ENCODE assay signal across 1 cellular context in the genomic region with DNA sequence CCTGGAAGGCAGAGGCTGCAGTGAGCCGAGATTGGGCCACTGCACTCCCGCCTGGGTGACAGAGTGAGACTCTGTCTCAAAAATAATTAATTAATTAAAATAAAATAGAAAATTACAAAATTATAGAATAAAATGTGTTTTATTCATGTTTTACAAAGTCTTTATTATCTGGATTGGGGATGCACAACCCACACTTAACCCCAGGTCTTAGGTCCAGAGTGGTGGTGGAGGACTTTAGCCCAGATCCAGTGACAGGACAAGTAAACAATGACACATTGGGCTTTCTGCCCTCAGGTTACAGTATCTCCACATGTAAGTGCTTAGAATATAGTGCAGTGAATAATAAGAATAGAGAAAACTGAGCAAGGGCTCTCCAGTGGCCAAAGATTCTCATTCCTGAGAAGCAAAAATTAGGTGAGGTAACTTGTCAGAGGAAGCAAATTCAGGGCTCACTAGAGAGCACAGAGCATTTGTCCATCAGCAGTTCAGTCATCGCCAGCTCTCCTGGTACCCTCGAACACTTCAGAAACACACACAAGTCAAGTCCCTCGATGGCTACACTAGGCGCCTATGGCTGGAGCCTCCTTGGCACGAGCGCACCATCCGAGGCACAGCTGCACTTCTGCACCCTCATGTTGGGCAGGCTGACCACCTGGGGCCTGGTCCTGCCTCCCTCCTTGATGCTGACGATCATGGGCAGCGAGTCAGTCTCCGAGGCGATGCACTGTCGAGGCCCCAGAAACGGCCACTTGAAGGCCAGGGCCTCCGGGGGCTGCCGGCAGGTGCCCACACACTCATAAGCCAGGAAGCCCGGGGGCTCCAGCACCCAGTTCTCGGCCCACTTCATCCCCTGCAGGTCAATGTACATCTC.
TF ChIP-seq lines count a peak whose summit lies in the region.

No MANE protein-coding gene starts in this region.

TF ChIP-seq in HepG2, 621 proteins besides CTCF, POLR2A, EP300 and RAD21 (continued from another document and continues in another):
- TF ChIP-seq, protein P1, sequence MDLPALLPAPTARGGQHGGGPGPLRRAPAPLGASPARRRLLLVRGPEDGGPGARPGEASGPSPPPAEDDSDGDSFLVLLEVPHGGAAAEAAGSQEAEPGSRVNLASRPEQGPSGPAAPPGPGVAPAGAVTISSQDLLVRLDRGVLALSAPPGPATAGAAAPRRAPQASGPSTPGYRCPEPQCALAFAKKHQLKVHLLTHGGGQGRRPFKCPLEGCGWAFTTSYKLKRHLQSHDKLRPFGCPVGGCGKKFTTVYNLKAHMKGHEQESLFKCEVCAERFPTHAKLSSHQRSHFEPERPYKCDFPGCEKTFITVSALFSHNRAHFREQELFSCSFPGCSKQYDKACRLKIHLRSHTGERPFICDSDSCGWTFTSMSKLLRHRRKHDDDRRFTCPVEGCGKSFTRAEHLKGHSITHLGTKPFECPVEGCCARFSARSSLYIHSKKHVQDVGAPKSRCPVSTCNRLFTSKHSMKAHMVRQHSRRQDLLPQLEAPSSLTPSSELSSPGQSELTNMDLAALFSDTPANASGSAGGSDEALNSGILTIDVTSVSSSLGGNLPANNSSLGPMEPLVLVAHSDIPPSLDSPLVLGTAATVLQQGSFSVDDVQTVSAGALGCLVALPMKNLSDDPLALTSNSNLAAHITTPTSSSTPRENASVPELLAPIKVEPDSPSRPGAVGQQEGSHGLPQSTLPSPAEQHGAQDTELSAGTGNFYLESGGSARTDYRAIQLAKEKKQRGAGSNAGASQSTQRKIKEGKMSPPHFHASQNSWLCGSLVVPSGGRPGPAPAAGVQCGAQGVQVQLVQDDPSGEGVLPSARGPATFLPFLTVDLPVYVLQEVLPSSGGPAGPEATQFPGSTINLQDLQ (CRISPR knock-in tag; IDR thresholded peaks at IDR 0.05) = no peak
- TF ChIP-seq NR1H2 (CRISPR knock-in tag; IDR thresholded peaks at IDR 0.05; ENCODE audit: borderline replicate concordance, low read depth) = no peak
- TF ChIP-seq, protein P2, sequence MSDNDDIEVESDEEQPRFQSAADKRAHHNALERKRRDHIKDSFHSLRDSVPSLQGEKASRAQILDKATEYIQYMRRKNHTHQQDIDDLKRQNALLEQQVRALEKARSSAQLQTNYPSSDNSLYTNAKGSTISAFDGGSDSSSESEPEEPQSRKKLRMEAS (IDR thresholded peaks at IDR 0.05) = peak; percentile 38
- TF ChIP-seq HCFC1 (IDR thresholded peaks at IDR 0.05; ENCODE audit: low read depth, low read length) = no peak
- peak; percentile 75 for TF ChIP-seq HNF4A (CRISPR knock-in tag; IDR thresholded peaks at IDR 0.05)
- TF ChIP-seq PCBP1 (IDR thresholded peaks at IDR 0.05; ENCODE audit: borderline replicate concordance, low read depth, low read length) = no peak
- no peak for TF ChIP-seq WIZ (CRISPR knock-in tag; IDR thresholded peaks at IDR 0.05)
- TF ChIP-seq MEF2D (CRISPR knock-in tag; IDR thresholded peaks at IDR 0.05) = no peak
- no peak for TF ChIP-seq ZNF256 (CRISPR knock-in tag; conservative IDR thresholded peaks at IDR 0.05)
- TF ChIP-seq ARNTL (CRISPR knock-in tag; IDR thresholded peaks at IDR 0.05) = no peak
- no peak for TF ChIP-seq CCDC6 (CRISPR knock-in tag; IDR thresholded peaks at IDR 0.05)
- TF ChIP-seq, protein P3, sequence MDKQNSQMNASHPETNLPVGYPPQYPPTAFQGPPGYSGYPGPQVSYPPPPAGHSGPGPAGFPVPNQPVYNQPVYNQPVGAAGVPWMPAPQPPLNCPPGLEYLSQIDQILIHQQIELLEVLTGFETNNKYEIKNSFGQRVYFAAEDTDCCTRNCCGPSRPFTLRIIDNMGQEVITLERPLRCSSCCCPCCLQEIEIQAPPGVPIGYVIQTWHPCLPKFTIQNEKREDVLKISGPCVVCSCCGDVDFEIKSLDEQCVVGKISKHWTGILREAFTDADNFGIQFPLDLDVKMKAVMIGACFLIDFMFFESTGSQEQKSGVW (CRISPR knock-in tag; IDR thresholded peaks at IDR 0.05; ENCODE audit: borderline replicate concordance) = no peak
- TF ChIP-seq ZNF430 (CRISPR knock-in tag; IDR thresholded peaks at IDR 0.05) = no peak
- no peak for TF ChIP-seq ISX (CRISPR knock-in tag; conservative IDR thresholded peaks at IDR 0.05)
- TF ChIP-seq ZNF329 (CRISPR knock-in tag; IDR thresholded peaks at IDR 0.05; ENCODE audit: low read depth) = no peak
- TF ChIP-seq ZNF570 (CRISPR knock-in tag; IDR thresholded peaks at IDR 0.05; ENCODE audit: borderline replicate concordance) = no peak
- TF ChIP-seq, protein P4, sequence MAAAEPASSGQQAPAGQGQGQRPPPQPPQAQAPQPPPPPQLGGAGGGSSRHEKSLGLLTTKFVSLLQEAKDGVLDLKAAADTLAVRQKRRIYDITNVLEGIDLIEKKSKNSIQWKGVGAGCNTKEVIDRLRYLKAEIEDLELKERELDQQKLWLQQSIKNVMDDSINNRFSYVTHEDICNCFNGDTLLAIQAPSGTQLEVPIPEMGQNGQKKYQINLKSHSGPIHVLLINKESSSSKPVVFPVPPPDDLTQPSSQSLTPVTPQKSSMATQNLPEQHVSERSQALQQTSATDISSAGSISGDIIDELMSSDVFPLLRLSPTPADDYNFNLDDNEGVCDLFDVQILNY (CRISPR knock-in tag; conservative IDR thresholded peaks at IDR 0.05) = no peak
- no peak for TF ChIP-seq HOXA5 (CRISPR knock-in tag; IDR thresholded peaks at IDR 0.05)
- TF ChIP-seq HNF4G (IDR thresholded peaks at IDR 0.05; ENCODE audit: borderline replicate concordance, low read depth, low read length) = peak; percentile 82
- no peak for TF ChIP-seq HNF4G (CRISPR knock-in tag; IDR thresholded peaks at IDR 0.05; ENCODE audit: borderline replicate concordance, low read depth)
- TF ChIP-seq, protein P5, sequence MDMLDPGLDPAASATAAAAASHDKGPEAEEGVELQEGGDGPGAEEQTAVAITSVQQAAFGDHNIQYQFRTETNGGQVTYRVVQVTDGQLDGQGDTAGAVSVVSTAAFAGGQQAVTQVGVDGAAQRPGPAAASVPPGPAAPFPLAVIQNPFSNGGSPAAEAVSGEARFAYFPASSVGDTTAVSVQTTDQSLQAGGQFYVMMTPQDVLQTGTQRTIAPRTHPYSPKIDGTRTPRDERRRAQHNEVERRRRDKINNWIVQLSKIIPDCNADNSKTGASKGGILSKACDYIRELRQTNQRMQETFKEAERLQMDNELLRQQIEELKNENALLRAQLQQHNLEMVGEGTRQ (IDR thresholded peaks at IDR 0.05; ENCODE audit: low read depth, low read length) = no peak
- TF ChIP-seq, protein P5 (CRISPR knock-in tag; IDR thresholded peaks at IDR 0.05; ENCODE audit: borderline replicate concordance) = no peak
- TF ChIP-seq YEATS2 (CRISPR knock-in tag; IDR thresholded peaks at IDR 0.05; ENCODE audit: borderline replicate concordance) = no peak
- no peak for TF ChIP-seq ZSCAN12 (CRISPR knock-in tag; IDR thresholded peaks at IDR 0.05)
- TF ChIP-seq ZNF350 (CRISPR knock-in tag; IDR thresholded peaks at IDR 0.05; ENCODE audit: borderline replicate concordance, low read depth) = no peak
- TF ChIP-seq GATAD2A (CRISPR knock-in tag; IDR thresholded peaks at IDR 0.05) = peak; percentile 61
- TF ChIP-seq ZBTB8A (CRISPR knock-in tag; IDR thresholded peaks at IDR 0.05; ENCODE audit: borderline replicate concordance, low read depth) = no peak
- TF ChIP-seq, protein P6, sequence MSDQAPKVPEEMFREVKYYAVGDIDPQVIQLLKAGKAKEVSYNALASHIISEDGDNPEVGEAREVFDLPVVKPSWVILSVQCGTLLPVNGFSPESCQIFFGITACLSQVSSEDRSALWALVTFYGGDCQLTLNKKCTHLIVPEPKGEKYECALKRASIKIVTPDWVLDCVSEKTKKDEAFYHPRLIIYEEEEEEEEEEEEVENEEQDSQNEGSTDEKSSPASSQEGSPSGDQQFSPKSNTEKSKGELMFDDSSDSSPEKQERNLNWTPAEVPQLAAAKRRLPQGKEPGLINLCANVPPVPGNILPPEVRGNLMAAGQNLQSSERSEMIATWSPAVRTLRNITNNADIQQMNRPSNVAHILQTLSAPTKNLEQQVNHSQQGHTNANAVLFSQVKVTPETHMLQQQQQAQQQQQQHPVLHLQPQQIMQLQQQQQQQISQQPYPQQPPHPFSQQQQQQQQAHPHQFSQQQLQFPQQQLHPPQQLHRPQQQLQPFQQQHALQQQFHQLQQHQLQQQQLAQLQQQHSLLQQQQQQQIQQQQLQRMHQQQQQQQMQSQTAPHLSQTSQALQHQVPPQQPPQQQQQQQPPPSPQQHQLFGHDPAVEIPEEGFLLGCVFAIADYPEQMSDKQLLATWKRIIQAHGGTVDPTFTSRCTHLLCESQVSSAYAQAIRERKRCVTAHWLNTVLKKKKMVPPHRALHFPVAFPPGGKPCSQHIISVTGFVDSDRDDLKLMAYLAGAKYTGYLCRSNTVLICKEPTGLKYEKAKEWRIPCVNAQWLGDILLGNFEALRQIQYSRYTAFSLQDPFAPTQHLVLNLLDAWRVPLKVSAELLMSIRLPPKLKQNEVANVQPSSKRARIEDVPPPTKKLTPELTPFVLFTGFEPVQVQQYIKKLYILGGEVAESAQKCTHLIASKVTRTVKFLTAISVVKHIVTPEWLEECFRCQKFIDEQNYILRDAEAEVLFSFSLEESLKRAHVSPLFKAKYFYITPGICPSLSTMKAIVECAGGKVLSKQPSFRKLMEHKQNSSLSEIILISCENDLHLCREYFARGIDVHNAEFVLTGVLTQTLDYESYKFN (CRISPR knock-in tag; conservative IDR thresholded peaks at IDR 0.05) = peak; percentile 3; the same call in 1 of the 2 replicates
- peak; percentile 76 for TF ChIP-seq RARA (CRISPR knock-in tag; IDR thresholded peaks at IDR 0.05)
- TF ChIP-seq ELF3 (CRISPR knock-in tag; IDR thresholded peaks at IDR 0.05) = no peak
- 0 out of 2 replicates have a peak, but pooled peaks have one; percentile 29 for TF ChIP-seq RCOR2 (CRISPR knock-in tag; IDR thresholded peaks at IDR 0.05)
- TF ChIP-seq TGIF2 (CRISPR knock-in tag; IDR thresholded peaks at IDR 0.05) = 0 out of 2 replicates have a peak, but pooled peaks have one; percentile 25
- TF ChIP-seq TAF15 (IDR thresholded peaks at IDR 0.05; ENCODE audit: low read depth, low read length, poor library complexity, severe bottlenecking) = no peak
- no peak for TF ChIP-seq THAP11 (CRISPR knock-in tag; IDR thresholded peaks at IDR 0.05)
- TF ChIP-seq NR2F1 (CRISPR knock-in tag; IDR thresholded peaks at IDR 0.05) = peak; percentile 55 to 60; a peak in 3 of 4 replicates
- TF ChIP-seq, protein P7, sequence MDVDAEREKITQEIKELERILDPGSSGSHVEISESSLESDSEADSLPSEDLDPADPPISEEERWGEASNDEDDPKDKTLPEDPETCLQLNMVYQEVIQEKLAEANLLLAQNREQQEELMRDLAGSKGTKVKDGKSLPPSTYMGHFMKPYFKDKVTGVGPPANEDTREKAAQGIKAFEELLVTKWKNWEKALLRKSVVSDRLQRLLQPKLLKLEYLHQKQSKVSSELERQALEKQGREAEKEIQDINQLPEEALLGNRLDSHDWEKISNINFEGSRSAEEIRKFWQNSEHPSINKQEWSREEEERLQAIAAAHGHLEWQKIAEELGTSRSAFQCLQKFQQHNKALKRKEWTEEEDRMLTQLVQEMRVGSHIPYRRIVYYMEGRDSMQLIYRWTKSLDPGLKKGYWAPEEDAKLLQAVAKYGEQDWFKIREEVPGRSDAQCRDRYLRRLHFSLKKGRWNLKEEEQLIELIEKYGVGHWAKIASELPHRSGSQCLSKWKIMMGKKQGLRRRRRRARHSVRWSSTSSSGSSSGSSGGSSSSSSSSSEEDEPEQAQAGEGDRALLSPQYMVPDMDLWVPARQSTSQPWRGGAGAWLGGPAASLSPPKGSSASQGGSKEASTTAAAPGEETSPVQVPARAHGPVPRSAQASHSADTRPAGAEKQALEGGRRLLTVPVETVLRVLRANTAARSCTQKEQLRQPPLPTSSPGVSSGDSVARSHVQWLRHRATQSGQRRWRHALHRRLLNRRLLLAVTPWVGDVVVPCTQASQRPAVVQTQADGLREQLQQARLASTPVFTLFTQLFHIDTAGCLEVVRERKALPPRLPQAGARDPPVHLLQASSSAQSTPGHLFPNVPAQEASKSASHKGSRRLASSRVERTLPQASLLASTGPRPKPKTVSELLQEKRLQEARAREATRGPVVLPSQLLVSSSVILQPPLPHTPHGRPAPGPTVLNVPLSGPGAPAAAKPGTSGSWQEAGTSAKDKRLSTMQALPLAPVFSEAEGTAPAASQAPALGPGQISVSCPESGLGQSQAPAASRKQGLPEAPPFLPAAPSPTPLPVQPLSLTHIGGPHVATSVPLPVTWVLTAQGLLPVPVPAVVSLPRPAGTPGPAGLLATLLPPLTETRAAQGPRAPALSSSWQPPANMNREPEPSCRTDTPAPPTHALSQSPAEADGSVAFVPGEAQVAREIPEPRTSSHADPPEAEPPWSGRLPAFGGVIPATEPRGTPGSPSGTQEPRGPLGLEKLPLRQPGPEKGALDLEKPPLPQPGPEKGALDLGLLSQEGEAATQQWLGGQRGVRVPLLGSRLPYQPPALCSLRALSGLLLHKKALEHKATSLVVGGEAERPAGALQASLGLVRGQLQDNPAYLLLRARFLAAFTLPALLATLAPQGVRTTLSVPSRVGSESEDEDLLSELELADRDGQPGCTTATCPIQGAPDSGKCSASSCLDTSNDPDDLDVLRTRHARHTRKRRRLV (CRISPR knock-in tag; IDR thresholded peaks at IDR 0.05) = no peak
- TF ChIP-seq MED13 (CRISPR knock-in tag; IDR thresholded peaks at IDR 0.05) = no peak
- no peak for TF ChIP-seq ZFP36L2 (CRISPR knock-in tag; IDR thresholded peaks at IDR 0.05)
- peak; percentile 74; the same call in 1 of the 2 replicates for TF ChIP-seq SIX1 (CRISPR knock-in tag; IDR thresholded peaks at IDR 0.05; ENCODE audit: borderline replicate concordance)
- no peak for TF ChIP-seq ZNF343 (CRISPR knock-in tag; IDR thresholded peaks at IDR 0.05)
- TF ChIP-seq, protein P8, sequence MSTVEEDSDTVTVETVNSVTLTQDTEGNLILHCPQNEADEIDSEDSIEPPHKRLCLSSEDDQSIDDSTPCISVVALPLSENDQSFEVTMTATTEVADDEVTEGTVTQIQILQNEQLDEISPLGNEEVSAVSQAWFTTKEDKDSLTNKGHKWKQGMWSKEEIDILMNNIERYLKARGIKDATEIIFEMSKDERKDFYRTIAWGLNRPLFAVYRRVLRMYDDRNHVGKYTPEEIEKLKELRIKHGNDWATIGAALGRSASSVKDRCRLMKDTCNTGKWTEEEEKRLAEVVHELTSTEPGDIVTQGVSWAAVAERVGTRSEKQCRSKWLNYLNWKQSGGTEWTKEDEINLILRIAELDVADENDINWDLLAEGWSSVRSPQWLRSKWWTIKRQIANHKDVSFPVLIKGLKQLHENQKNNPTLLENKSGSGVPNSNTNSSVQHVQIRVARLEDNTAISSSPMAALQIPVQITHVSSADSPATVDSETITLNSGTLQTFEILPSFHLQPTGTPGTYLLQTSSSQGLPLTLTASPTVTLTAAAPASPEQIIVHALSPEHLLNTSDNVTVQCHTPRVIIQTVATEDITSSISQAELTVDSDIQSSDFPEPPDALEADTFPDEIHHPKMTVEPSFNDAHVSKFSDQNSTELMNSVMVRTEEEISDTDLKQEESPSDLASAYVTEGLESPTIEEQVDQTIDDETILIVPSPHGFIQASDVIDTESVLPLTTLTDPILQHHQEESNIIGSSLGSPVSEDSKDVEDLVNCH (CRISPR knock-in tag; IDR thresholded peaks at IDR 0.05) = no peak
